Comparison of ENCODE assay signal across 1 cellular context in the genomic region with DNA sequence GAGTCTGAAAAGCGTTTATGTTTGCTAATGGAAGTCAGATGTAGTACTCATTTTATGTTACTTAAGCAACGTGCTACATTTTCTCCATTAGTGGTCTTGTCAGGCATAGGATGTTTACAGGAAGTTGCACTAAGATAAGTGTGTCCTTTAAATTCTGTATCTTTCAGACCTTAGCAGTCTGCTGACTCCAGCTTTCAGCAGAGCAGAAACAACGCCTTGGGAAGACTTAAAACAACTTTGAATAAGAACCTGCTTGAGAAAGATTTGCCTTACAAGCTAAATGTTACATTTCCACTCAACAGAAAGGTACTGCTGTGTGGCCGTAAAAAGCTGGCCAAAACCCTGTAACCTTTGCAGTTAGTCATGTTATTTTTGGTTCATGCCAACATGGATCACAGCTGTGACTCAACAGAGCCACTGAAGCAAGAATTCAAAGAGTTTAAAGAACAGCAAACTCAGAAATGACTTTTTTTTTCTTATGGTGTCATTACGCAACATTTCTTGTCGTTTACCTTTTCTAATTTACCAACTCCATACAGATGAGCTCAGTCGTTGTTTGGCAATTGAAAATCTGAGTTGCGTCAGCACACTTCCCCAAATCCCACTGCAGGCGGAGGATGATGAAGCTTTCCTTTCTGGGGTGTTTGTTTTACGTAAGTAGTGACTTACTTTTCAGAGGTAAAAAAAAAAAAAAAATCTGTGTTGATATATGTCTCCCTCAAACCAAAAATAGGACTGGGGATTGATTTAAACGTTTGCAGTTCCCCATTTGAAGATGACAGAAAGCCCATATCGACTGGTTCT.
TF ChIP-seq lines count a peak whose summit lies in the region.

No MANE protein-coding gene starts in this region.

TF ChIP-seq in K562, 482 proteins besides CTCF, POLR2A, EP300 and RAD21 (continued from another document and continues in another):
- TF ChIP-seq STAT6 (CRISPR knock-in tag; IDR thresholded peaks at IDR 0.05) (no peak), PHF21A (IDR thresholded peaks at IDR 0.05; ENCODE audit: borderline replicate concordance, low read depth) (no peak), ARID2 (IDR thresholded peaks at IDR 0.05) (no peak), RBM14 (IDR thresholded peaks at IDR 0.05; ENCODE audit: borderline replicate concordance, insufficient read depth, low read depth, low read length) (no peak), NR2C2 (CRISPR knock-in tag; IDR thresholded peaks at IDR 0.05) (no peak), NR2C2 (tag; IDR thresholded peaks at IDR 0.05) (peak; percentile 75; the same call in 1 of the 2 replicates), LCOR (CRISPR knock-in tag; IDR thresholded peaks at IDR 0.05) (peak; percentile 63; the same call in 1 of the 2 replicates), BACH1 (tag; IDR thresholded peaks at IDR 0.05) (peak; percentile 75; the same call in 1 of the 2 replicates), SMAD3 (CRISPR knock-in tag; conservative IDR thresholded peaks at IDR 0.05) (no peak), SOX6 (IDR thresholded peaks at IDR 0.05) (peak; percentile 47; the same call in 1 of the 2 replicates), ASH1L (IDR thresholded peaks at IDR 0.05; ENCODE audit: borderline replicate concordance, low read depth, partially characterized antibody) (no peak), CREBBP (IDR thresholded peaks at IDR 0.05; ENCODE audit: low read depth, low read length) (no peak), PML (IDR thresholded peaks at IDR 0.05; ENCODE audit: low read length) (no peak), PTBP1 (IDR thresholded peaks at IDR 0.05; ENCODE audit: low read depth, low read length) (no peak), HDAC1 (IDR thresholded peaks at IDR 0.05) (no peak), ERF (CRISPR knock-in tag; IDR thresholded peaks at IDR 0.05) (no peak), SNRNP70 (optimal IDR thresholded peaks at IDR 0.05; ENCODE audit: low read depth, low read length) (no peak), NCOR1 (IDR thresholded peaks at IDR 0.05) (0 out of 2 replicates have a peak, but pooled peaks have one; percentile 3), SETDB1 (IDR thresholded peaks at IDR 0.05; ENCODE audit: low read length) (no peak), MIER1 (IDR thresholded peaks at IDR 0.05; ENCODE audit: low read depth) (no peak), HMG20A (CRISPR knock-in tag; conservative IDR thresholded peaks at IDR 0.05) (no peak), CREM (IDR thresholded peaks at IDR 0.05; ENCODE audit: low read depth) (peak; percentile 87), ZSCAN32 (CRISPR knock-in tag; IDR thresholded peaks at IDR 0.05) (peak; percentile 35; the same call in 1 of the 2 replicates), ZNF263 (CRISPR knock-in tag; IDR thresholded peaks at IDR 0.05; ENCODE audit: borderline replicate concordance) (no peak), RNF2 (IDR thresholded peaks at IDR 0.05) (peak; percentile 33; the same call in 1 of the 2 replicates), ZNF121 (CRISPR knock-in tag; conservative IDR thresholded peaks at IDR 0.05) (no peak), POLR2B (IDR thresholded peaks at IDR 0.05; ENCODE audit: low read depth, partially characterized antibody) (no peak), POU5F1 (IDR thresholded peaks at IDR 0.05; ENCODE audit: borderline replicate concordance, low read depth, low read length, partially characterized antibody) (no peak), FOXJ3 (CRISPR knock-in tag; IDR thresholded peaks at IDR 0.05) (no peak), HSF4 (CRISPR knock-in tag; IDR thresholded peaks at IDR 0.05; ENCODE audit: borderline replicate concordance) (no peak), ZNF780A (CRISPR knock-in tag; IDR thresholded peaks at IDR 0.05) (no peak), ESRRB (CRISPR knock-in tag; IDR thresholded peaks at IDR 0.05; ENCODE audit: borderline replicate concordance) (no peak), HEY1 (CRISPR knock-in tag; IDR thresholded peaks at IDR 0.05; ENCODE audit: borderline replicate concordance) (no peak), FOXK1 (CRISPR knock-in tag; IDR thresholded peaks at IDR 0.05; ENCODE audit: borderline replicate concordance) (no peak), BRD4 (IDR thresholded peaks at IDR 0.05) (peak; percentile 97), MEF2A (IDR thresholded peaks at IDR 0.05; ENCODE audit: control insufficient read depth, low read depth, low read length) (peak; percentile 8; the same call in 1 of the 2 replicates), FOXO4 (CRISPR knock-in tag; IDR thresholded peaks at IDR 0.05) (no peak)
- TF ChIP-seq, protein P1, sequence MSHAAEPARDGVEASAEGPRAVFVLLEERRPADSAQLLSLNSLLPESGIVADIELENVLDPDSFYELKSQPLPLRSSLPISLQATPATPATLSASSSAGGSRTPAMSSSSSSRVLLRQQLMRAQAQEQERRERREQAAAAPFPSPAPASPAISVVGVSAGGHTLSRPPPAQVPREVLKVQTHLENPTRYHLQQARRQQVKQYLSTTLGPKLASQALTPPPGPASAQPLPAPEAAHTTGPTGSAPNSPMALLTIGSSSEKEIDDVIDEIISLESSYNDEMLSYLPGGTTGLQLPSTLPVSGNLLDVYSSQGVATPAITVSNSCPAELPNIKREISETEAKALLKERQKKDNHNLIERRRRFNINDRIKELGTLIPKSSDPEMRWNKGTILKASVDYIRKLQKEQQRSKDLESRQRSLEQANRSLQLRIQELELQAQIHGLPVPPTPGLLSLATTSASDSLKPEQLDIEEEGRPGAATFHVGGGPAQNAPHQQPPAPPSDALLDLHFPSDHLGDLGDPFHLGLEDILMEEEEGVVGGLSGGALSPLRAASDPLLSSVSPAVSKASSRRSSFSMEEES (CRISPR knock-in tag; IDR thresholded peaks at IDR 0.05) = no peak
- TF ChIP-seq, protein P2, sequence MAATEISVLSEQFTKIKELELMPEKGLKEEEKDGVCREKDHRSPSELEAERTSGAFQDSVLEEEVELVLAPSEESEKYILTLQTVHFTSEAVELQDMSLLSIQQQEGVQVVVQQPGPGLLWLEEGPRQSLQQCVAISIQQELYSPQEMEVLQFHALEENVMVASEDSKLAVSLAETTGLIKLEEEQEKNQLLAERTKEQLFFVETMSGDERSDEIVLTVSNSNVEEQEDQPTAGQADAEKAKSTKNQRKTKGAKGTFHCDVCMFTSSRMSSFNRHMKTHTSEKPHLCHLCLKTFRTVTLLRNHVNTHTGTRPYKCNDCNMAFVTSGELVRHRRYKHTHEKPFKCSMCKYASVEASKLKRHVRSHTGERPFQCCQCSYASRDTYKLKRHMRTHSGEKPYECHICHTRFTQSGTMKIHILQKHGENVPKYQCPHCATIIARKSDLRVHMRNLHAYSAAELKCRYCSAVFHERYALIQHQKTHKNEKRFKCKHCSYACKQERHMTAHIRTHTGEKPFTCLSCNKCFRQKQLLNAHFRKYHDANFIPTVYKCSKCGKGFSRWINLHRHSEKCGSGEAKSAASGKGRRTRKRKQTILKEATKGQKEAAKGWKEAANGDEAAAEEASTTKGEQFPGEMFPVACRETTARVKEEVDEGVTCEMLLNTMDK (IDR thresholded peaks at IDR 0.05; ENCODE audit: borderline replicate concordance, insufficient read depth, low read depth, low read length, poor library complexity, severe bottlenecking) = no peak
- TF ChIP-seq, protein P3, sequence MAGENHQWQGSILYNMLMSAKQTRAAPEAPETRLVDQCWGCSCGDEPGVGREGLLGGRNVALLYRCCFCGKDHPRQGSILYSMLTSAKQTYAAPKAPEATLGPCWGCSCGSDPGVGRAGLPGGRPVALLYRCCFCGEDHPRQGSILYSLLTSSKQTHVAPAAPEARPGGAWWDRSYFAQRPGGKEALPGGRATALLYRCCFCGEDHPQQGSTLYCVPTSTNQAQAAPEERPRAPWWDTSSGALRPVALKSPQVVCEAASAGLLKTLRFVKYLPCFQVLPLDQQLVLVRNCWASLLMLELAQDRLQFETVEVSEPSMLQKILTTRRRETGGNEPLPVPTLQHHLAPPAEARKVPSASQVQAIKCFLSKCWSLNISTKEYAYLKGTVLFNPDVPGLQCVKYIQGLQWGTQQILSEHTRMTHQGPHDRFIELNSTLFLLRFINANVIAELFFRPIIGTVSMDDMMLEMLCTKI (IDR thresholded peaks at IDR 0.05; ENCODE audit: partially characterized antibody) = no peak
- TF ChIP-seq, protein P4, sequence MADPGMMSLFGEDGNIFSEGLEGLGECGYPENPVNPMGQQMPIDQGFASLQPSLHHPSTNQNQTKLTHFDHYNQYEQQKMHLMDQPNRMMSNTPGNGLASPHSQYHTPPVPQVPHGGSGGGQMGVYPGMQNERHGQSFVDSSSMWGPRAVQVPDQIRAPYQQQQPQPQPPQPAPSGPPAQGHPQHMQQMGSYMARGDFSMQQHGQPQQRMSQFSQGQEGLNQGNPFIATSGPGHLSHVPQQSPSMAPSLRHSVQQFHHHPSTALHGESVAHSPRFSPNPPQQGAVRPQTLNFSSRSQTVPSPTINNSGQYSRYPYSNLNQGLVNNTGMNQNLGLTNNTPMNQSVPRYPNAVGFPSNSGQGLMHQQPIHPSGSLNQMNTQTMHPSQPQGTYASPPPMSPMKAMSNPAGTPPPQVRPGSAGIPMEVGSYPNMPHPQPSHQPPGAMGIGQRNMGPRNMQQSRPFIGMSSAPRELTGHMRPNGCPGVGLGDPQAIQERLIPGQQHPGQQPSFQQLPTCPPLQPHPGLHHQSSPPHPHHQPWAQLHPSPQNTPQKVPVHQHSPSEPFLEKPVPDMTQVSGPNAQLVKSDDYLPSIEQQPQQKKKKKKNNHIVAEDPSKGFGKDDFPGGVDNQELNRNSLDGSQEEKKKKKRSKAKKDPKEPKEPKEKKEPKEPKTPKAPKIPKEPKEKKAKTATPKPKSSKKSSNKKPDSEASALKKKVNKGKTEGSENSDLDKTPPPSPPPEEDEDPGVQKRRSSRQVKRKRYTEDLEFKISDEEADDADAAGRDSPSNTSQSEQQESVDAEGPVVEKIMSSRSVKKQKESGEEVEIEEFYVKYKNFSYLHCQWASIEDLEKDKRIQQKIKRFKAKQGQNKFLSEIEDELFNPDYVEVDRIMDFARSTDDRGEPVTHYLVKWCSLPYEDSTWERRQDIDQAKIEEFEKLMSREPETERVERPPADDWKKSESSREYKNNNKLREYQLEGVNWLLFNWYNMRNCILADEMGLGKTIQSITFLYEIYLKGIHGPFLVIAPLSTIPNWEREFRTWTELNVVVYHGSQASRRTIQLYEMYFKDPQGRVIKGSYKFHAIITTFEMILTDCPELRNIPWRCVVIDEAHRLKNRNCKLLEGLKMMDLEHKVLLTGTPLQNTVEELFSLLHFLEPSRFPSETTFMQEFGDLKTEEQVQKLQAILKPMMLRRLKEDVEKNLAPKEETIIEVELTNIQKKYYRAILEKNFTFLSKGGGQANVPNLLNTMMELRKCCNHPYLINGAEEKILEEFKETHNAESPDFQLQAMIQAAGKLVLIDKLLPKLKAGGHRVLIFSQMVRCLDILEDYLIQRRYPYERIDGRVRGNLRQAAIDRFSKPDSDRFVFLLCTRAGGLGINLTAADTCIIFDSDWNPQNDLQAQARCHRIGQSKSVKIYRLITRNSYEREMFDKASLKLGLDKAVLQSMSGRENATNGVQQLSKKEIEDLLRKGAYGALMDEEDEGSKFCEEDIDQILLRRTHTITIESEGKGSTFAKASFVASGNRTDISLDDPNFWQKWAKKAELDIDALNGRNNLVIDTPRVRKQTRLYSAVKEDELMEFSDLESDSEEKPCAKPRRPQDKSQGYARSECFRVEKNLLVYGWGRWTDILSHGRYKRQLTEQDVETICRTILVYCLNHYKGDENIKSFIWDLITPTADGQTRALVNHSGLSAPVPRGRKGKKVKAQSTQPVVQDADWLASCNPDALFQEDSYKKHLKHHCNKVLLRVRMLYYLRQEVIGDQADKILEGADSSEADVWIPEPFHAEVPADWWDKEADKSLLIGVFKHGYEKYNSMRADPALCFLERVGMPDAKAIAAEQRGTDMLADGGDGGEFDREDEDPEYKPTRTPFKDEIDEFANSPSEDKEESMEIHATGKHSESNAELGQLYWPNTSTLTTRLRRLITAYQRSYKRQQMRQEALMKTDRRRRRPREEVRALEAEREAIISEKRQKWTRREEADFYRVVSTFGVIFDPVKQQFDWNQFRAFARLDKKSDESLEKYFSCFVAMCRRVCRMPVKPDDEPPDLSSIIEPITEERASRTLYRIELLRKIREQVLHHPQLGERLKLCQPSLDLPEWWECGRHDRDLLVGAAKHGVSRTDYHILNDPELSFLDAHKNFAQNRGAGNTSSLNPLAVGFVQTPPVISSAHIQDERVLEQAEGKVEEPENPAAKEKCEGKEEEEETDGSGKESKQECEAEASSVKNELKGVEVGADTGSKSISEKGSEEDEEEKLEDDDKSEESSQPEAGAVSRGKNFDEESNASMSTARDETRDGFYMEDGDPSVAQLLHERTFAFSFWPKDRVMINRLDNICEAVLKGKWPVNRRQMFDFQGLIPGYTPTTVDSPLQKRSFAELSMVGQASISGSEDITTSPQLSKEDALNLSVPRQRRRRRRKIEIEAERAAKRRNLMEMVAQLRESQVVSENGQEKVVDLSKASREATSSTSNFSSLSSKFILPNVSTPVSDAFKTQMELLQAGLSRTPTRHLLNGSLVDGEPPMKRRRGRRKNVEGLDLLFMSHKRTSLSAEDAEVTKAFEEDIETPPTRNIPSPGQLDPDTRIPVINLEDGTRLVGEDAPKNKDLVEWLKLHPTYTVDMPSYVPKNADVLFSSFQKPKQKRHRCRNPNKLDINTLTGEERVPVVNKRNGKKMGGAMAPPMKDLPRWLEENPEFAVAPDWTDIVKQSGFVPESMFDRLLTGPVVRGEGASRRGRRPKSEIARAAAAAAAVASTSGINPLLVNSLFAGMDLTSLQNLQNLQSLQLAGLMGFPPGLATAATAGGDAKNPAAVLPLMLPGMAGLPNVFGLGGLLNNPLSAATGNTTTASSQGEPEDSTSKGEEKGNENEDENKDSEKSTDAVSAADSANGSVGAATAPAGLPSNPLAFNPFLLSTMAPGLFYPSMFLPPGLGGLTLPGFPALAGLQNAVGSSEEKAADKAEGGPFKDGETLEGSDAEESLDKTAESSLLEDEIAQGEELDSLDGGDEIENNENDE (IDR thresholded peaks at IDR 0.05; ENCODE audit: low read depth, low read length) = no peak
